In genomic region chr4:74335341-74336019, GRCh38 we compare ENCODE assay signal across 15 cellular contexts. TPM values are rescaled to one million over a fixed set of nuclear protein-coding genes. Genes with fewer than 3 reads are reported as not detected.
A peak's percentile ranks its signal among the peaks of the same experiment; 100 is the strongest.
DNase-seq lines count a peak whose midpoint lies in the region; ATAC-seq and TF ChIP-seq lines count a peak whose summit lies in the region.
"Had no signal": no experiment of that assay in that cellular context is flagged by ENCODE, and none has a peak within 500 bp of the region (broad histone marks: within the 10 kb centered on the region; RNA-seq: fewer than 3 reads in every experiment).

No MANE protein-coding gene starts in this region.

- H3K4me2 ChIP-seq in mammary epithelial cell (ENCODE audit: insufficient read depth, low read depth, low read length), result no peak overlapping the region

- DNase-seq in CD1c-positive myeloid dendritic cell (ENCODE audit: extremely low spot score), result peak; percentile 65
- DNase-seq in mammary epithelial cell, result no peak
- DNase-seq in amniotic stem cell (lab: John Stamatoyannopoulos, UW), result no peak
- DNase-seq in SK-N-DZ (ENCODE audit: low spot score), result no peak
- DNase-seq: activated CD4-positive, alpha-beta memory T cell treated with anti-CD3 and anti-CD28 coated beads for 36 hours; activated naive CD4-positive, alpha-beta T cell; KBM-7; left ventricle myocardium superior; NCI-H2081; NK-92 treated with Interleukin-12 subunit alpha and Interleukin-12 subunit beta, amount 100 ng/mL, for 24 hours had no signal

- H3K4me1 ChIP-seq in mammary epithelial cell (ENCODE audit: insufficient read depth, low read length), result no peaks in the 10 kb centered on the region

- H3K9me3 ChIP-seq in mammary epithelial cell (replicated peaks; ENCODE audit: insufficient read depth, low read length), result no peaks in the 10 kb centered on the region

- no peak overlapping the region for H3K9ac ChIP-seq in mammary epithelial cell (ENCODE audit: insufficient read depth, low read length)

- ATAC-seq in GM19438 (IDR thresholded peaks at IDR 0.05; ENCODE audit: low read depth, unreplicated experiment) (peak; percentile 86), HG02884 (IDR thresholded peaks at IDR 0.05; ENCODE audit: unreplicated experiment) (peak; percentile 69), HG03571 (IDR thresholded peaks at IDR 0.05; ENCODE audit: unreplicated experiment) (peak; percentile 89), HG03280 (IDR thresholded peaks at IDR 0.05; ENCODE audit: unreplicated experiment) (no peak)
- ATAC-seq: left ventricle myocardium superior had no signal

- dilution Hi-C loops in mammary epithelial cell (cut with HindIII; ENCODE audit: low sequenced_read_pairs), result no loop called here

- no TSS peak for BruUV-seq in mammary epithelial cell (replicated peaks; lab: Mats Ljungman, UMichigan)

- H3K4me3 ChIP-seq in mammary epithelial cell (replicated peaks in 1 of 3; ENCODE audit: insufficient read depth in 1 of 3, low read depth in 2 of 3, low read length in 3 of 3), result no peak overlapping the region

- H4K20me1 ChIP-seq in mammary epithelial cell (ENCODE audit: insufficient read depth, low read length), result no peaks in the 10 kb centered on the region

- H3K27me3 ChIP-seq in mammary epithelial cell (ENCODE audit: insufficient read depth, low read length), result no peaks in the 10 kb centered on the region

- TF ChIP-seq CTCF in mammary epithelial cell (conservative IDR thresholded peaks at IDR 0.05 in 1 of 2, IDR thresholded peaks at IDR 0.05 in 1 of 2; ENCODE audit: extremely low read depth in 1 of 2, insufficient read depth in 1 of 2, low read depth in 1 of 2, low read length in 2 of 2), result no peak

- no peaks in the 10 kb centered on the region for H3K79me2 ChIP-seq in mammary epithelial cell (ENCODE audit: insufficient read depth, low read length)

- CTCF ChIA-PET in mammary epithelial cell (lab: Charles Lee; ENCODE audit: low non-redundant PET), result no interaction called here

- no peak overlapping the region for H2AFZ ChIP-seq in mammary epithelial cell (ENCODE audit: low read depth, low read length)

- no peak overlapping the region for H3K27ac ChIP-seq in mammary epithelial cell (ENCODE audit: insufficient read depth, low read depth, low read length)

- intact Hi-C loops in mammary epithelial cell (cut with micrococcal nuclease), result no loop called here

- in situ Hi-C loops in mammary epithelial cell (cut with MboI; ENCODE audit: low sequenced_read_pairs in 2 of 2), result no loop called here

- H3K36me3 ChIP-seq in mammary epithelial cell (ENCODE audit: insufficient read depth, low read length), result no peaks in the 10 kb centered on the region

- WGBS in mammary epithelial cell (ENCODE audit: low coverage, missing lambda C conversion rate), result 94% methylated on average over 5 of the region's 5 CpGs

RNA-seq across cellular contexts. Expression of gene EPGN, which starts 27.2 kb away (rescaled TPM):
- 100 to 1,000 TPM; 159 to 283 TPM for total RNA-seq in mammary epithelial cell
- 83.9 TPM for polyA plus RNA-seq in mammary epithelial cell
- 13.9 TPM for polyA minus RNA-seq in mammary epithelial cell
- not detected in 2 replicates for polyA plus RNA-seq in SK-N-DZ (2014; cell fraction: cytosol; rRNA removed)
- polyA plus RNA-seq in SK-N-DZ (2014; cell fraction: nucleus; rRNA removed), result not detected in 2 replicates
- total RNA-seq: activated CD4-positive, alpha-beta memory T cell treated with anti-CD3 and anti-CD28 coated beads for 36 hours; T-helper 1 cell treated with Interleukin-12 subunit alpha and Interleukin-12 subunit beta and Interleukin-4 antibody, amounts not matched to agents 30 ng/mL and 1 ng/mL, for 36 hours had no signal

RNA-seq across cellular contexts. Expression of gene EREG, which starts 29.5 kb away (rescaled TPM):
- total RNA-seq in mammary epithelial cell, result 10 to 100 TPM in 1 of 2 donors, 1 to 10 TPM in 1; 9.5 to 44.0 TPM
- 13.2 TPM for polyA plus RNA-seq in mammary epithelial cell
- polyA minus RNA-seq in mammary epithelial cell, result 22.7 TPM
- not detected in 2 replicates for polyA plus RNA-seq in SK-N-DZ (2014; cell fraction: cytosol; rRNA removed)
- not detected in 2 replicates for polyA plus RNA-seq in SK-N-DZ (2014; cell fraction: nucleus; rRNA removed)
- total RNA-seq: activated CD4-positive, alpha-beta memory T cell treated with anti-CD3 and anti-CD28 coated beads for 36 hours; T-helper 1 cell treated with Interleukin-12 subunit alpha and Interleukin-12 subunit beta and Interleukin-4 antibody, amounts not matched to agents 30 ng/mL and 1 ng/mL, for 36 hours had no signal
